In genomic region chr5:122156724-122157325, GRCh38 we compare ENCODE assay signal across 8 cellular contexts. TPM values are rescaled to one million over a fixed set of nuclear protein-coding genes. Genes with fewer than 3 reads are reported as not detected.
DNase-seq lines count a peak whose midpoint lies in the region; ATAC-seq, FAIRE-seq and TF ChIP-seq lines count a peak whose summit lies in the region.

No MANE protein-coding gene starts in this region.

- H3K4me2 ChIP-seq in DOHH2 (ENCODE audit: low read length) = no peak overlapping the region
- no peak overlapping the region for H3K4me2 ChIP-seq in Karpas-422 (ENCODE audit: low read depth, low read length, poor library complexity, severe bottlenecking)
- no peak overlapping the region for H3K4me2 ChIP-seq in mesendoderm (ENCODE audit: low read length)

- H3K18ac ChIP-seq in mesendoderm (ENCODE audit: low read length) = no peak overlapping the region

- intact Hi-C loops in ovary (cut with DNase I) = no loop called here

- no peak overlapping the region for H4K8ac ChIP-seq in mesendoderm (ENCODE audit: low read depth, low read length)

- H3K56ac ChIP-seq in mesendoderm (ENCODE audit: low read length) = no peak overlapping the region

- no peak overlapping the region for H2AFZ ChIP-seq in Karpas-422 (ENCODE audit: low read length)

- peak; percentile 50 for DNase-seq in Karpas-422
- peak; percentile 76 for DNase-seq in astrocyte of the hippocampus (ENCODE audit: low read depth, low spot score)
- DNase-seq in mesendoderm = peak; percentile 60
- no peak for DNase-seq in frontal cortex (ENCODE audit: low spot score in 2 of 2)
- DNase-seq in ovary = no peak
- DNase-seq in DMS153 treated with DMSO at 0.1 percent for 48 hours (lab: John Stamatoyannopoulos, UW; ENCODE audit: unreplicated experiment) = no peak

- FAIRE-seq in frontal cortex (lab: Jason Lieb, UNC) = no peak

- H2BK15ac ChIP-seq in mesendoderm (replicated peaks; ENCODE audit: low read depth) = no peak overlapping the region

- TF ChIP-seq EP300 in ovary (IDR thresholded peaks at IDR 0.05) = no peak

- H2BK120ac ChIP-seq in mesendoderm (ENCODE audit: low read depth, low read length) = no peak overlapping the region

- TF ChIP-seq POLR2A in ovary (IDR thresholded peaks at IDR 0.05) = no peak

- H2BK5ac ChIP-seq in mesendoderm (ENCODE audit: low read length) = no peak overlapping the region

- no peaks in the 10 kb centered on the region for H3K9me3 ChIP-seq in DOHH2 (ENCODE audit: control insufficient read depth, insufficient read depth, low read length)
- H3K9me3 ChIP-seq in Karpas-422 (ENCODE audit: low read length) = no peaks in the 10 kb centered on the region
- no peaks in the 10 kb centered on the region for H3K9me3 ChIP-seq in ovary

- no peak overlapping the region for H3K27ac ChIP-seq in DOHH2 (ENCODE audit: low read depth, low read length)
- no peak overlapping the region for H3K27ac ChIP-seq in Karpas-422 (ENCODE audit: low read length)
- no peak overlapping the region for H3K27ac ChIP-seq in mesendoderm (ENCODE audit: low read depth, low read length)
- no peak overlapping the region for H3K27ac ChIP-seq in ovary

- H3K4ac ChIP-seq in mesendoderm (ENCODE audit: low read depth, low read length) = no peak overlapping the region

- WGBS in mesendoderm (ENCODE audit: extremely low coverage, insufficient coverage, low lambda C conversion rate) = no CpG with 5 or more reads among the region's 1 CpG
- 46 to 53% (median 49%) methylated on average over 1 of the region's 1 CpG for WGBS in ovary, 3 donors

- H4K5ac ChIP-seq in mesendoderm (ENCODE audit: low read length) = no peak overlapping the region

- no peak overlapping the region for H3K23ac ChIP-seq in mesendoderm (ENCODE audit: low read length)

- no peak for ATAC-seq in GM18520 (IDR thresholded peaks at IDR 0.05; ENCODE audit: unreplicated experiment)

- H3F3A ChIP-seq in DOHH2 (ENCODE audit: control insufficient read depth, insufficient read depth) = no peaks in the 10 kb centered on the region

- H3K27me3 ChIP-seq in DOHH2 (ENCODE audit: control insufficient read depth, low read length) = no peaks in the 10 kb centered on the region
- no peaks in the 10 kb centered on the region for H3K27me3 ChIP-seq in Karpas-422 (ENCODE audit: low read length)
- no peaks in the 10 kb centered on the region for H3K27me3 ChIP-seq in mesendoderm (ENCODE audit: insufficient read depth, low read length, poor library complexity)
- H3K27me3 ChIP-seq in ovary = no peaks in the 10 kb centered on the region

- H2AK5ac ChIP-seq in mesendoderm (ENCODE audit: low read length) = no peak overlapping the region

- H3K4me3 ChIP-seq in DOHH2 (ENCODE audit: low read length) (no peak overlapping the region), Karpas-422 (ENCODE audit: low read length) (no peak overlapping the region), mesendoderm (ENCODE audit: low read length) (no peak overlapping the region), ovary (no peak overlapping the region)

- H3K79me1 ChIP-seq in mesendoderm (ENCODE audit: low read length) = no peaks in the 10 kb centered on the region

- TF ChIP-seq CTCF in DOHH2 (IDR thresholded peaks at IDR 0.05; ENCODE audit: low read depth, low read length, poor library complexity, severe bottlenecking) = peak; percentile 36
- no peak for TF ChIP-seq CTCF in ovary (IDR thresholded peaks at IDR 0.05)

- H3K4me1 ChIP-seq in DOHH2 (ENCODE audit: control insufficient read depth, low read length) (no peaks in the 10 kb centered on the region), Karpas-422 (ENCODE audit: low read length) (no peaks in the 10 kb centered on the region), mesendoderm (ENCODE audit: control insufficient read depth, low read depth, low read length) (peaks cover 10% of the 10 kb centered on the region), ovary (ENCODE audit: insufficient read depth) (no peaks in the 10 kb centered on the region)

- no peaks in the 10 kb centered on the region for H3K9me2 ChIP-seq in DOHH2 (replicated peaks; ENCODE audit: control insufficient read depth, low read length)
- no peaks in the 10 kb centered on the region for H3K9me2 ChIP-seq in Karpas-422 (replicated peaks; ENCODE audit: insufficient read depth, low read length)

- H3K79me2 ChIP-seq in DOHH2 (ENCODE audit: control insufficient read depth, low read length) (no peaks in the 10 kb centered on the region), Karpas-422 (ENCODE audit: low read length) (no peaks in the 10 kb centered on the region), mesendoderm (ENCODE audit: control insufficient read depth, insufficient read depth, low read length) (no peaks in the 10 kb centered on the region)

- H4K20me1 ChIP-seq in DOHH2 (ENCODE audit: control insufficient read depth, insufficient read depth, low read depth, low read length) (no peaks in the 10 kb centered on the region), Karpas-422 (ENCODE audit: insufficient read depth, low read depth, low read length) (no peaks in the 10 kb centered on the region)

- H3K9ac ChIP-seq in Karpas-422 (ENCODE audit: low read length) (no peak overlapping the region), mesendoderm (ENCODE audit: low read length) (no peak overlapping the region)

- H3K36me3 ChIP-seq in DOHH2 (ENCODE audit: control insufficient read depth, low read length) (no peaks in the 10 kb centered on the region), Karpas-422 (ENCODE audit: insufficient read depth, low read length) (no peaks in the 10 kb centered on the region), mesendoderm (ENCODE audit: control insufficient read depth, insufficient read depth, low read length) (no peaks in the 10 kb centered on the region), ovary (no peaks in the 10 kb centered on the region)

RNA-seq across cellular contexts. Expression of gene ZNF474, which starts 27.5 kb away (rescaled TPM):
- total RNA-seq in Karpas-422 (2014; rRNA removed; shearing (Covaris generic); ENCODE audit: low replicate concordance) = not detected in 2 replicates
- polyA plus RNA-seq in mesendoderm (2013, experiment 1 of 2) = 0.08 TPM
- polyA plus RNA-seq in mesendoderm (2013, experiment 2 of 2) = 0.04 TPM
- total RNA-seq in frontal cortex = 1.6 TPM
- total RNA-seq in ovary = 1 to 10 TPM in 1 of 7 donors, under 1 TPM in 5, not detected in 1; 0.12 to 5.7 (median 0.61) TPM
- polyA plus RNA-seq in ovary = under 1 TPM; 0.13 to 0.18 TPM

Comparison
In these comparisons a context has a peak if more than half of its experiments do, and no peak if none do; other contexts are left out.
1. DNase-seq: peak in Karpas-422 (single experiment), astrocyte of the hippocampus (single experiment) and mesendoderm (single experiment); none in frontal cortex (0 of 2), ovary (0 of 5) and DMS153 treated with DMSO at 0.1 percent for 48 hours (single experiment).